In genomic region chr21:9246010-9246409, GRCh38 we compare ENCODE assay signal across 7 cellular contexts.
DNase-seq lines count a peak whose midpoint lies in the region; ATAC-seq and TF ChIP-seq lines count a peak whose summit lies in the region.
"Not testable (repeated sequence)": the region's sequence is repeated elsewhere in the genome, so short reads cannot be mapped to it uniquely, and the experiment has no call there.

No MANE protein-coding gene starts in this region.

- not testable (repeated sequence) for H3K4me1 Mint-ChIP-seq in endodermal cell

- not testable (repeated sequence) for H3K36me3 Mint-ChIP-seq in endodermal cell (ENCODE audit: low read depth)

- H3K9ac ChIP-seq in HUES6 (ENCODE audit: low read length); endodermal cell (ENCODE audit: extremely low read depth, low read length, poor library complexity, severe bottlenecking): not testable (repeated sequence)

- H3K27ac Mint-ChIP-seq in endodermal cell: not testable (repeated sequence)

- not testable (repeated sequence) for H3K4me3 Mint-ChIP-seq in endodermal cell

- intact Hi-C loops in psoas muscle (cut with DNase I): not testable (repeated sequence)

- 0 out of 2 replicates have a peak overlapping the region, but pooled peaks have one; percentile 1 for H3K4me3 ChIP-seq in HUES6 (ENCODE audit: low read depth, low read length)
- H3K4me3 ChIP-seq in endodermal cell (ENCODE audit: low read length): peak overlapping the region; percentile 33
- H3K4me3 ChIP-seq in psoas muscle: not testable (repeated sequence)

- H3K9me3 ChIP-seq in HUES6 (ENCODE audit: control insufficient read depth, insufficient read depth, low read depth, low read length): peaks cover 23% of the 10 kb centered on the region
- H3K9me3 ChIP-seq in endodermal cell (ENCODE audit: control insufficient read depth, low read length): peaks cover 25% of the 10 kb centered on the region
- peaks cover 20% of the 10 kb centered on the region for H3K9me3 ChIP-seq in psoas muscle

- not testable (repeated sequence) for TF ChIP-seq CTCF in endodermal cell (conservative IDR thresholded peaks at IDR 0.05); psoas muscle (IDR thresholded peaks at IDR 0.05)

- ATAC-seq in GM18909 (IDR thresholded peaks at IDR 0.05; ENCODE audit: poor library complexity, unreplicated experiment) (peak; percentile 35), GM21786 (IDR thresholded peaks at IDR 0.05; ENCODE audit: unreplicated experiment) (peak; percentile 28), HG02981 (IDR thresholded peaks at IDR 0.05; ENCODE audit: unreplicated experiment) (peak; percentile 11), left lobe of liver (peak; percentile 28), psoas muscle (peak in 3 of 4 donors; percentile 15 to 24 (median 19))

- H3K27me3 Mint-ChIP-seq in endodermal cell (ENCODE audit: insufficient read depth): not testable (repeated sequence)

- DNase-seq in endodermal cell; left lobe of liver (ENCODE audit: low spot score); psoas muscle: not testable (repeated sequence)

- not testable (repeated sequence) for H3K4me1 ChIP-seq in HUES6 (ENCODE audit: control insufficient read depth, insufficient read depth, low read length); endodermal cell (ENCODE audit: control insufficient read depth, insufficient read depth, low read length); psoas muscle

- not testable (repeated sequence) for H3K27ac ChIP-seq in HUES6 (ENCODE audit: low read depth, low read length); endodermal cell (ENCODE audit: low read depth, low read length); psoas muscle

- H3K27me3 ChIP-seq in HUES6 (ENCODE audit: control insufficient read depth, insufficient read depth, low read length); endodermal cell (ENCODE audit: control insufficient read depth, insufficient read depth, low read length, poor library complexity, severe bottlenecking); psoas muscle (ENCODE audit: insufficient read depth in 3 of 3, low read length in 2 of 3): not testable (repeated sequence)

- WGBS in endodermal cell (ENCODE audit: insufficient coverage in 1 of 2, insufficient read length in 1 of 2), 2 experiments: 58 to 63% methylated on average over 2 of the region's 2 CpGs
- WGBS in psoas muscle, 3 donors: 36 to 51% (median 50%) methylated on average over 1 to 2 of the region's 2 CpGs

- peaks cover 31% of the 10 kb centered on the region for H3K9me3 Mint-ChIP-seq in endodermal cell

- not testable (repeated sequence) for H3K36me3 ChIP-seq in HUES6 (ENCODE audit: control insufficient read depth, insufficient read depth, low read length); endodermal cell (ENCODE audit: control insufficient read depth, insufficient read depth, low read length); psoas muscle (ENCODE audit: insufficient read depth in 1 of 2, low read depth in 1 of 2)
